Comparison of ENCODE assay signal across 10 cellular contexts in genomic region chr16:24838554-24839266, GRCh38. TPM values are rescaled to one million over a fixed set of nuclear protein-coding genes. Genes with fewer than 3 reads are reported as not detected.
A peak's percentile ranks its signal among the peaks of the same experiment; 100 is the strongest.
DNase-seq lines count a peak whose midpoint lies in the region; ATAC-seq, FAIRE-seq and TF ChIP-seq lines count a peak whose summit lies in the region.
"Had no signal": no experiment of that assay in that cellular context is flagged by ENCODE, and none has a peak within 500 bp of the region (broad histone marks: within the 10 kb centered on the region; RNA-seq: fewer than 3 reads in every experiment).

No MANE protein-coding gene starts in this region.

- H3K9me3 ChIP-seq in breast epithelium (no peaks in the 10 kb centered on the region), HepG2 (ENCODE audit: low read length) (no peaks in the 10 kb centered on the region)
- H3K9me3 ChIP-seq in CD8-positive, alpha-beta T cell (ENCODE audit: low read length): no peaks in the 10 kb centered on the region

- no peaks in the 10 kb centered on the region for H3K36me3 Mint-ChIP-seq in MCF 10A (ENCODE audit: insufficient read depth, unreplicated experiment)
- H3K36me3 Mint-ChIP-seq in CD8-positive, alpha-beta T cell: peaks cover 18% of the 10 kb centered on the region

- H3K27ac ChIP-seq in breast epithelium: peak overlapping the region in 1 of 2 donors; percentile 1
- peak overlapping the region; percentile 64 for H3K27ac ChIP-seq in HepG2 (ENCODE audit: extremely low read length, insufficient read depth, low read length)
- no peak overlapping the region for H3K27ac ChIP-seq in CD8-positive, alpha-beta T cell (ENCODE audit: low read depth, low read length)

- WGBS in HepG2 (ENCODE audit: low lambda C conversion rate): 0% methylated on average over 5 of the region's 5 CpGs

- H3K27ac Mint-ChIP-seq in MCF 10A (ENCODE audit: low read depth, unreplicated experiment): no peak overlapping the region
- H3K27ac Mint-ChIP-seq in CD8-positive, alpha-beta T cell: no peak overlapping the region
- H3K27ac Mint-ChIP-seq: B cell had no signal

- peak; percentile 79 for FAIRE-seq in HepG2 (lab: Jason Lieb, UNC)

- H3K4me1 ChIP-seq in breast epithelium (no peaks in the 10 kb centered on the region), HepG2 (ENCODE audit: insufficient read depth, low read length) (peaks cover 52% of the 10 kb centered on the region)
- H3K4me1 ChIP-seq in CD8-positive, alpha-beta T cell (ENCODE audit: insufficient read depth, low read length): no peaks in the 10 kb centered on the region

- TF ChIP-seq RAD21 in HepG2 (CRISPR knock-in tag; IDR thresholded peaks at IDR 0.05): no peak

- POLR2A ChIA-PET in MCF 10A (lab: Yijun Ruan, JAX) (interaction anchor here (0.6 kb wide), 1 partner anchor 416 kb away, joined by 3 read pairs; no protein-coding TSS in a partner anchor), HepG2 (lab: Yijun Ruan, JAX) (interaction anchor here (0.9 kb wide), 1 partner anchor 13 kb away, joined by 3 read pairs; no protein-coding TSS in a partner anchor)
- POLR2A ChIA-PET in CD8-positive, alpha-beta T cell (lab: Charles Lee): no interaction called here

- intact Hi-C loops in MCF 10A (cut with micrococcal nuclease): no loop called here
- intact Hi-C loops in breast epithelium (cut with DNase I; ENCODE audit: low total_unique reads): no loop called here
- intact Hi-C loops in HepG2 (cut with micrococcal nuclease; ENCODE audit: unreplicated experiment): loop anchor here (10.0 kb wide), 3 partner anchors 176 to 266 kb away; partner anchors contain the start of gene ARHGAP17
- intact Hi-C loops in CD8-positive, alpha-beta T cell (cut with DNase I, micrococcal nuclease): no loop called here

- H3K27me3 ChIP-seq in breast epithelium: no peaks in the 10 kb centered on the region
- H3K27me3 ChIP-seq in HepG2 (ENCODE audit: control insufficient read depth in 1 of 2, insufficient read depth in 2 of 2, low read length in 2 of 2): no peaks in the 10 kb centered on the region
- no peaks in the 10 kb centered on the region for H3K27me3 ChIP-seq in CD8-positive, alpha-beta T cell (ENCODE audit: insufficient read depth, low read length)

- TF ChIP-seq CTCF in MCF 10A (IDR thresholded peaks at IDR 0.05; ENCODE audit: unreplicated experiment) (no peak), breast epithelium (IDR thresholded peaks at IDR 0.05) (no peak), choroid plexus epithelial cell (conservative IDR thresholded peaks at IDR 0.05; ENCODE audit: low read depth, low read length) (no peak), HepG2 (CRISPR knock-in tag; IDR thresholded peaks at IDR 0.05) (no peak)
- no peak for TF ChIP-seq CTCF in CD8-positive, alpha-beta T cell (IDR thresholded peaks at IDR 0.05)

- CTCF ChIA-PET in MCF 10A (lab: Yijun Ruan, JAX) (interaction anchor here (0.6 to 1.7 kb wide), 7 partner anchors 10 to 387 kb away, joined by 3 to 7 read pairs (median 3); no protein-coding TSS in a partner anchor), HepG2 (lab: Yijun Ruan, JAX; ENCODE audit: low intra/inter-chr PET ratio, low total read pairs) (no interaction called here)
- CTCF ChIA-PET in CD8-positive, alpha-beta T cell (lab: Charles Lee): no interaction called here

- in situ Hi-C loops in HepG2 (cut with HindIII; ENCODE audit: extremely low pct_ligation_motif_present, low pct_unique_long_range_greater_than_20kb): no loop called here

- TF ChIP-seq EP300 in HepG2 (IDR thresholded peaks at IDR 0.05; ENCODE audit: low read depth in 2 of 2, low read length in 2 of 2) (peak in 1 of 2 experiments; percentile 63; a peak in 2 of 4 replicates), HepG2 (CRISPR knock-in tag; IDR thresholded peaks at IDR 0.05; ENCODE audit: borderline replicate concordance) (peak; percentile 10; the same call in 1 of the 2 replicates)

- H3K9ac ChIP-seq in HepG2 (ENCODE audit: insufficient read depth, low read depth, low read length): peak overlapping the region; percentile 51

- BruUV-seq in MCF 10A (replicated peaks; lab: Mats Ljungman, UMichigan): no TSS peak
- TSS peak; percentile 83 for BruUV-seq in HepG2 (replicated peaks; lab: Mats Ljungman, UMichigan)

- ATAC-seq in HepG2 (peak; percentile 74), GM19452 (IDR thresholded peaks at IDR 0.05; ENCODE audit: unreplicated experiment) (no peak)
- no peak for ATAC-seq in CD8-positive, alpha-beta T cell

- H3K4me1 Mint-ChIP-seq in MCF 10A (ENCODE audit: insufficient read depth, unreplicated experiment): peaks cover 10% of the 10 kb centered on the region
- no peaks in the 10 kb centered on the region for H3K4me1 Mint-ChIP-seq in CD8-positive, alpha-beta T cell (ENCODE audit: low read depth)
- H3K4me1 Mint-ChIP-seq: B cell had no signal

- H4K20me1 ChIP-seq in HepG2 (ENCODE audit: insufficient read depth, low read length): no peaks in the 10 kb centered on the region

- H3K27me3 Mint-ChIP-seq in MCF 10A (ENCODE audit: insufficient read depth, unreplicated experiment): no peaks in the 10 kb centered on the region
- H3K27me3 Mint-ChIP-seq in CD8-positive, alpha-beta T cell (ENCODE audit: low read depth): no peaks in the 10 kb centered on the region
- H3K27me3 Mint-ChIP-seq: B cell had no signal

- H3K36me3 ChIP-seq in breast epithelium: no peaks in the 10 kb centered on the region
- H3K36me3 ChIP-seq in HepG2 (replicated peaks in 1 of 2; ENCODE audit: control insufficient read depth in 1 of 2, insufficient read depth in 2 of 2, low read length in 2 of 2): no peaks in the 10 kb centered on the region
- no peaks in the 10 kb centered on the region for H3K36me3 ChIP-seq in CD8-positive, alpha-beta T cell (ENCODE audit: insufficient read depth, low read length)

- H2AFZ ChIP-seq in HepG2 (ENCODE audit: low read length): peak overlapping the region; percentile 62

- no peaks in the 10 kb centered on the region for H3K79me2 ChIP-seq in HepG2 (ENCODE audit: insufficient read depth, low read length)

- no peaks in the 10 kb centered on the region for H3K9me3 Mint-ChIP-seq in MCF 10A (ENCODE audit: unreplicated experiment)
- no peaks in the 10 kb centered on the region for H3K9me3 Mint-ChIP-seq in CD8-positive, alpha-beta T cell

- H3K4me3 Mint-ChIP-seq in MCF 10A (ENCODE audit: unreplicated experiment): no peak overlapping the region
- no peak overlapping the region for H3K4me3 Mint-ChIP-seq in CD8-positive, alpha-beta T cell
- H3K4me3 Mint-ChIP-seq: B cell had no signal

- DNase-seq in MCF 10A (ENCODE audit: unreplicated experiment) (peak; percentile 45), breast epithelium (ENCODE audit: low spot score in 2 of 2) (no peak), choroid plexus epithelial cell (ENCODE audit: low read depth) (peak; percentile 74), HepG2 (ENCODE audit: low spot score) (peak; percentile 83), DMS79 treated with DMSO at 0.1 percent for 48 hours (lab: John Stamatoyannopoulos, UW) (no peak), GM19238 (ENCODE audit: insufficient read length, low spot score) (no peak)
- no peak for DNase-seq in CD8-positive, alpha-beta T cell
- DNase-seq: NCI-H510A had no signal

- no peak overlapping the region for H3K4me3 ChIP-seq in breast epithelium
- H3K4me3 ChIP-seq in choroid plexus epithelial cell (ENCODE audit: low read depth, low read length): peak overlapping the region; percentile 21
- peak overlapping the region; percentile 1 to 48 (median 32); a peak in 4 of 6 replicates for H3K4me3 ChIP-seq in HepG2 (replicated peaks in 1 of 3; ENCODE audit: insufficient read depth in 1 of 3, low read depth in 2 of 3, low read length in 3 of 3)
- no peak overlapping the region for H3K4me3 ChIP-seq in CD8-positive, alpha-beta T cell (ENCODE audit: low read depth, low read length)

- TF ChIP-seq POLR2A in breast epithelium (IDR thresholded peaks at IDR 0.05) (no peak), HepG2 (IDR thresholded peaks at IDR 0.05; ENCODE audit: insufficient read depth in 1 of 2, low read depth in 2 of 2, low read length in 2 of 2) (peak in 1 of 2 experiments; percentile 53; a peak in 1 of 4 replicates)

- peak overlapping the region; percentile 83 for H3K4me2 ChIP-seq in HepG2 (ENCODE audit: low read depth, low read length)

TF ChIP-seq in HepG2, 621 proteins besides CTCF, POLR2A, EP300 and RAD21 (continues in another document):
- TF ChIP-seq ZMYM3 (CRISPR knock-in tag; IDR thresholded peaks at IDR 0.05): 0 out of 2 replicates have a peak, but pooled peaks have one; percentile 21
- TF ChIP-seq HOXA5 (CRISPR knock-in tag; IDR thresholded peaks at IDR 0.05): 0 out of 2 replicates have a peak, but pooled peaks have one; percentile 21
- TF ChIP-seq HMG20A (CRISPR knock-in tag; IDR thresholded peaks at IDR 0.05; ENCODE audit: borderline replicate concordance): peak; percentile 53; the same call in 1 of the 2 replicates
- TF ChIP-seq ZKSCAN8 (CRISPR knock-in tag; IDR thresholded peaks at IDR 0.05; ENCODE audit: borderline replicate concordance): no peak
- peak; percentile 55; the same call in 1 of the 2 replicates for TF ChIP-seq ZSCAN9 (CRISPR knock-in tag; IDR thresholded peaks at IDR 0.05; ENCODE audit: borderline replicate concordance)

RNA-seq across cellular contexts. Expression of gene SLC5A11, which starts 7.1 kb away (rescaled TPM):
- total RNA-seq in MCF 10A (2022) (not detected in 2 replicates), breast epithelium (1 to 10 TPM in 1 of 3 donors, under 1 TPM in 2; 0.16 to 1.8 (median 0.66) TPM), HepG2 (2016; rRNA removed; fragmentation: Illumina TruSeq; extraction: Trizol) (1.7 and 3.3 TPM in 2 replicates)
- total RNA-seq in HepG2 (2016; cell fraction: cytosol; rRNA removed; fragmentation: Illumina TruSeq; extraction: Trizol; ENCODE audit: low read depth): 0.44 and 1.0 TPM in 2 replicates
- total RNA-seq in HepG2 (2016; cell fraction: insoluble cytoplasmic fraction; rRNA removed; fragmentation: Illumina TruSeq; extraction: Trizol): 1.3 and 3.5 TPM in 2 replicates
- 0.86 and 0.93 TPM in 2 replicates for total RNA-seq in HepG2 (2016; cell fraction: membrane; rRNA removed; fragmentation: Illumina TruSeq; extraction: Trizol)
- 4.1 and 5.6 TPM in 2 replicates for total RNA-seq in HepG2 (2016; cell fraction: nucleus; rRNA removed; fragmentation: Illumina TruSeq; extraction: Trizol)
- 1.2 and 1.7 TPM in 2 replicates for polyA plus RNA-seq in HepG2 (2011; rRNA removed)
- polyA plus RNA-seq in HepG2 (2011; cell fraction: cytosol; rRNA removed): 0.36 and 0.38 TPM in 2 replicates
- polyA plus RNA-seq in HepG2 (2011; cell fraction: nucleus; rRNA removed): 4.5 and 4.8 TPM in 2 replicates
- 0.80 and 1.3 TPM in 2 replicates for polyA plus RNA-seq in HepG2 (2012)
- polyA plus RNA-seq in HepG2 (2016; cell fraction: cytosol; fragmentation: Illumina TruSeq; extraction: Trizol; ENCODE audit: low read depth): 0.45 and 0.52 TPM in 2 replicates
- 1.1 and 1.2 TPM in 2 replicates for polyA plus RNA-seq in HepG2 (2016; cell fraction: insoluble cytoplasmic fraction; fragmentation: Illumina TruSeq; extraction: Trizol; ENCODE audit: low read depth)
- polyA plus RNA-seq in HepG2 (2016; cell fraction: membrane; fragmentation: Illumina TruSeq; extraction: Trizol; ENCODE audit: low read depth): 1.1 and 1.3 TPM in 2 replicates
- 5.5 and 5.7 TPM in 2 replicates for polyA plus RNA-seq in HepG2 (2016; cell fraction: nucleus; fragmentation: Illumina TruSeq; extraction: Trizol; ENCODE audit: insufficient read depth, low read depth)
- polyA minus RNA-seq in HepG2 (2011; rRNA and poly(A)+ RNA removed; ENCODE audit: low replicate concordance): 0.77 and 1.0 TPM in 2 replicates
- polyA minus RNA-seq in HepG2 (2011; cell fraction: cytosol; rRNA and poly(A)+ RNA removed): 0.49 TPM in 1 of 2 replicates, not detected in the other
- polyA minus RNA-seq in HepG2 (2011; cell fraction: nucleus; rRNA and poly(A)+ RNA removed): 2.5 and 3.5 TPM in 2 replicates
- 1 to 10 TPM in 1 of 2 experiments, under 1 TPM in 1; 0.72 to 1.3 TPM for total RNA-seq in CD8-positive, alpha-beta T cell

Comparison
In these comparisons a context has a peak if more than half of its experiments do, and no peak if none do; other contexts are left out.
1. DNase-seq: peak in MCF 10A (single experiment), choroid plexus epithelial cell (single experiment) and HepG2 (single experiment); none in breast epithelium (0 of 2), DMS79 treated with DMSO at 0.1 percent for 48 hours (single experiment), GM19238 (single experiment) and CD8-positive, alpha-beta T cell (0 of 7).
2. H3K4me3 ChIP-seq: peak in choroid plexus epithelial cell (single experiment) and HepG2 (3 of 3); none in breast epithelium (0 of 3) and CD8-positive, alpha-beta T cell (single experiment).